26 cellular contexts compared by ENCODE assay signal in the genomic region with DNA sequence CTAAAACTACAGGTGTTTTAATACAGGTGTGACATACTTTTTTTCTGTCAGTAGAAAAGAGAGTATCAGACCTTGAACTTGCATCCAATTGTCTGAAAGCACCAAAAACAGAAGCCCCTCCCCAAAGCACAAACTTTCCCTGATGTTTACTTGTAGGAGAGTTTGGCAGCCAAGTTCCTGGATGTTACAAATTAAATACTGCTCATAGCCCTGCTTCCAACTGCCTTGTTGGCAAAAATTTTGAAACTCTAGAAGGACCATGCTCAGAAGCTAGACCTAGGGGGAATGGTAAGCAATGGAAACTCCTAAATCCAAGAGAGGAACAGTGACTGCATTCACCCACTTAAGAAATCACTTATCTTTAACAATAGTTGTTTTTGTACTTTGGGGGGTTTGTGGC. TPM values are rescaled to one million over a fixed set of nuclear protein-coding genes. Genes with fewer than 3 reads are reported as not detected.
DNase-seq lines count a peak whose midpoint lies in the region; ATAC-seq and TF ChIP-seq lines count a peak whose summit lies in the region.
"Had no signal": no experiment of that assay in that cellular context is flagged by ENCODE, and none has a peak within 500 bp of the region (broad histone marks: within the 10 kb centered on the region; RNA-seq: fewer than 3 reads in every experiment).

No MANE protein-coding gene starts in this region.

- H3K4me3 ChIP-seq in right lobe of liver = no peak overlapping the region
- no peak overlapping the region for H3K4me3 ChIP-seq in prostate gland
- H3K4me3 ChIP-seq in tibial artery = no peak overlapping the region
- H3K4me3 ChIP-seq: BLaER1 treated with 17β-estradiol and CSF1 and Interleukin-3, amounts not matched to agents 10 nM and 100 nM; GM12878; SJSA1 had no signal

- H3K27ac Mint-ChIP-seq in type B pancreatic cell = no peak overlapping the region
- H3K27ac Mint-ChIP-seq: CD4-positive, alpha-beta memory T cell; IgD-negative memory B cell had no signal

- H3K36me3 ChIP-seq in right lobe of liver (no peaks in the 10 kb centered on the region), prostate gland (no peaks in the 10 kb centered on the region), tibial artery (no peaks in the 10 kb centered on the region)
- H3K36me3 ChIP-seq: BLaER1 treated with 17β-estradiol and CSF1 and Interleukin-3, amounts not matched to agents 10 nM and 100 nM; SJSA1 had no signal

- H3K4me1 ChIP-seq in right lobe of liver = peaks cover 0 to 44% (median 14%) of the 10 kb centered on the region in 4 donors
- H3K4me1 ChIP-seq in prostate gland (replicated peaks) = no peaks in the 10 kb centered on the region
- H3K4me1 ChIP-seq in tibial artery = no peaks in the 10 kb centered on the region
- H3K4me1 ChIP-seq: BLaER1 treated with 17β-estradiol and CSF1 and Interleukin-3, amounts not matched to agents 10 nM and 100 nM; Caco-2; SJSA1 had no signal

- TF ChIP-seq CTCF in right lobe of liver (IDR thresholded peaks at IDR 0.05) (no peak), type B pancreatic cell (conservative IDR thresholded peaks at IDR 0.05) (no peak), prostate gland (IDR thresholded peaks at IDR 0.05) (no peak), tibial artery (IDR thresholded peaks at IDR 0.05) (no peak)

- TF ChIP-seq POLR2A in right lobe of liver (IDR thresholded peaks at IDR 0.05) (peak; percentile 64), prostate gland (IDR thresholded peaks at IDR 0.05) (no peak)

- no peaks in the 10 kb centered on the region for H3K4me1 Mint-ChIP-seq in type B pancreatic cell (ENCODE audit: unreplicated experiment)
- H3K4me1 Mint-ChIP-seq: CD4-positive, alpha-beta memory T cell; IgD-negative memory B cell had no signal

- H3K4me3 Mint-ChIP-seq in type B pancreatic cell = no peak overlapping the region
- H3K4me3 Mint-ChIP-seq: CD4-positive, alpha-beta memory T cell; IgD-negative memory B cell had no signal

- H3K27ac ChIP-seq in right lobe of liver (peak overlapping the region; percentile 36 to 77 (median 76)), prostate gland (no peak overlapping the region), tibial artery (no peak overlapping the region)
- H3K27ac ChIP-seq: BLaER1 treated with 17β-estradiol and CSF1 and Interleukin-3, amounts not matched to agents 10 nM and 100 nM; KMS-11; SJSA1 had no signal

- no peaks in the 10 kb centered on the region for H3K36me3 Mint-ChIP-seq in type B pancreatic cell
- H3K36me3 Mint-ChIP-seq: CD4-positive, alpha-beta memory T cell; IgD-negative memory B cell had no signal

- peak; percentile 28 for DNase-seq in COLO829 (ENCODE audit: low spot score)
- peak; percentile 41 for DNase-seq in SK-MEL-5 (ENCODE audit: low read depth, low spot score)
- DNase-seq in fibroblast of the conjunctiva (ENCODE audit: low read depth) = peak; percentile 1
- DNase-seq in right lobe of liver = peak in 1 of 3 donors; percentile 75
- no peak for DNase-seq in type B pancreatic cell (ENCODE audit: extremely low spot score, unreplicated experiment)
- no peak for DNase-seq in prostate gland (ENCODE audit: low spot score)
- DNase-seq in glomerular visceral epithelial cell (ENCODE audit: extremely low spot score) = no peak
- DNase-seq in tibial artery = no peak
- DNase-seq: AML-193; Caco-2; CD4-positive, alpha-beta memory T cell; DMS79; EL; GDM1; MM.1S; NCI-H2029; NCI-H2227 treated with DMSO at 0.1 percent for 48 hours; NCI-H510A; NCI-H69 had no signal

- H3K27me3 ChIP-seq in right lobe of liver (no peaks in the 10 kb centered on the region), prostate gland (replicated peaks; ENCODE audit: insufficient read depth) (no peaks in the 10 kb centered on the region), tibial artery (no peaks in the 10 kb centered on the region)
- H3K27me3 ChIP-seq: BLaER1 treated with 17β-estradiol and CSF1 and Interleukin-3, amounts not matched to agents 10 nM and 100 nM; SJSA1 had no signal

- intact Hi-C loops in right lobe of liver (cut with DNase I) = no loop called here
- intact Hi-C loops in prostate gland (cut with DNase I) = no loop called here
- intact Hi-C loops in tibial artery (cut with DNase I; ENCODE audit: low total_unique reads) = no loop called here

- H3K9me3 Mint-ChIP-seq in type B pancreatic cell = no peaks in the 10 kb centered on the region
- H3K9me3 Mint-ChIP-seq: CD4-positive, alpha-beta memory T cell had no signal

- no peaks in the 10 kb centered on the region for H3K9me3 ChIP-seq in right lobe of liver
- H3K9me3 ChIP-seq in prostate gland = no peaks in the 10 kb centered on the region
- H3K9me3 ChIP-seq in tibial artery = no peaks in the 10 kb centered on the region
- H3K9me3 ChIP-seq: BLaER1 treated with 17β-estradiol and CSF1 and Interleukin-3, amounts not matched to agents 10 nM and 100 nM; Caco-2; SJSA1 had no signal

- no peaks in the 10 kb centered on the region for H3K27me3 Mint-ChIP-seq in type B pancreatic cell
- H3K27me3 Mint-ChIP-seq: IgD-negative memory B cell had no signal

- ATAC-seq in right lobe of liver = peak; percentile 77 to 86 (median 83)
- ATAC-seq: GM12878, Right ventricle myocardium inferior had no signal

- in situ Hi-C loops in SK-MEL-5 (cut with HindIII; ENCODE audit: low pct_unique_long_range_greater_than_20kb, low sequenced_read_pairs) = no loop called here

RNA-seq across cellular contexts. Expression of gene ARG1, which starts 17.0 kb away (rescaled TPM):
- total RNA-seq in SK-MEL-5 (2014; rRNA removed; shearing (Covaris generic)) = not detected in 2 replicates
- polyA plus RNA-seq in SK-MEL-5 (2015; cell fraction: cytosol; rRNA removed) = not detected in 2 replicates
- polyA plus RNA-seq in SK-MEL-5 (2015; cell fraction: nucleus; rRNA removed) = not detected in 2 replicates
- total RNA-seq in right lobe of liver (1,000 to 10,000 TPM in 2 of 6 experiments, 100 to 1,000 TPM in 4; 428 to 1,179 (median 813) TPM), type B pancreatic cell (ENCODE audit: low replicate concordance) (not detected in 2 replicates), prostate gland (1 to 10 TPM; 1.2 to 1.4 TPM)
- total RNA-seq: Caco-2; CD4-positive, alpha-beta memory T cell; SJSA1 had no signal
- polyA plus RNA-seq: AG04450, GM12878, IgD-negative memory B cell had no signal

Comparison
In these comparisons a context has a peak if more than half of its experiments do, and no peak if none do; other contexts are left out.
1. DNase-seq: peak in COLO829 (single experiment), SK-MEL-5 (single experiment) and fibroblast of the conjunctiva (single experiment); none in type B pancreatic cell (single experiment), prostate gland (single experiment), glomerular visceral epithelial cell (single experiment) and tibial artery (0 of 2).
2. H3K27ac ChIP-seq: peak in right lobe of liver (3 of 3); none in prostate gland (0 of 2) and tibial artery (0 of 2).
3. RNA of gene ARG1, which starts 17.0 kb away (total RNA-seq): 428 to 1,179 TPM in right lobe of liver; 1.2 to 1.4 TPM in prostate gland, not detected in SK-MEL-5 and not detected in type B pancreatic cell; every median in the first group is over 100 times any median in the second.